ENCODE assay signal across 1 cellular context in the genomic region with DNA sequence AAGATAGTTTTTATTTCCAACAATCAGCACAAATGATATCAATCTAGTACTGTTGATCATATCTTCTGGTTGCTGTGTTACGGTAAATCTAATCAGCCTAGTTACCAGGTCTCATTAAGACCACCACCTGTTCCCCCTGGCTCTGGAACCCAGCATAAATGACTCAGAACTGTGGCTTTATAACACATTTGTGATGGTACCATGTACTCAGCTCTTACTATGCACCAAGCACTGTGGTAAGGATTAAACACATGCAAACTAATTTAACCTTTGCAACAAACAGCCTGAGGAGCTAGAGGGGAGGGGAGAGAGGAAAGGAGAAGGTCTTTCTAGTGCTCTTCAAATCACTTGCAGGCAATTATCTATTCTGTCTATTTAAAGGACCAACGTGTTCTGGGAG.
TF ChIP-seq lines count a peak whose summit lies in the region.

No MANE protein-coding gene starts in this region.

TF ChIP-seq in SK-N-SH, 30 proteins besides CTCF, POLR2A, EP300 and RAD21 (continued from another document):
- TF ChIP-seq, protein P1, sequence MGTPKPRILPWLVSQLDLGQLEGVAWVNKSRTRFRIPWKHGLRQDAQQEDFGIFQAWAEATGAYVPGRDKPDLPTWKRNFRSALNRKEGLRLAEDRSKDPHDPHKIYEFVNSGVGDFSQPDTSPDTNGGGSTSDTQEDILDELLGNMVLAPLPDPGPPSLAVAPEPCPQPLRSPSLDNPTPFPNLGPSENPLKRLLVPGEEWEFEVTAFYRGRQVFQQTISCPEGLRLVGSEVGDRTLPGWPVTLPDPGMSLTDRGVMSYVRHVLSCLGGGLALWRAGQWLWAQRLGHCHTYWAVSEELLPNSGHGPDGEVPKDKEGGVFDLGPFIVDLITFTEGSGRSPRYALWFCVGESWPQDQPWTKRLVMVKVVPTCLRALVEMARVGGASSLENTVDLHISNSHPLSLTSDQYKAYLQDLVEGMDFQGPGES (IDR thresholded peaks at IDR 0.05; ENCODE audit: low read depth, low read length): no peak
- no peak for TF ChIP-seq TEAD4 (IDR thresholded peaks at IDR 0.05; ENCODE audit: borderline replicate concordance, insufficient read depth)
- TF ChIP-seq ELF1 (IDR thresholded peaks at IDR 0.05): no peak
- no peak for TF ChIP-seq RXRA (IDR thresholded peaks at IDR 0.05; ENCODE audit: borderline replicate concordance, low read depth)
- no peak for TF ChIP-seq TAF1 (IDR thresholded peaks at IDR 0.05; ENCODE audit: borderline replicate concordance, low read depth, low read length)
- no peak for TF ChIP-seq RCOR1 (IDR thresholded peaks at IDR 0.05; ENCODE audit: low read length)
